ENCODE assay signal across 24 cellular contexts in the genomic region with DNA sequence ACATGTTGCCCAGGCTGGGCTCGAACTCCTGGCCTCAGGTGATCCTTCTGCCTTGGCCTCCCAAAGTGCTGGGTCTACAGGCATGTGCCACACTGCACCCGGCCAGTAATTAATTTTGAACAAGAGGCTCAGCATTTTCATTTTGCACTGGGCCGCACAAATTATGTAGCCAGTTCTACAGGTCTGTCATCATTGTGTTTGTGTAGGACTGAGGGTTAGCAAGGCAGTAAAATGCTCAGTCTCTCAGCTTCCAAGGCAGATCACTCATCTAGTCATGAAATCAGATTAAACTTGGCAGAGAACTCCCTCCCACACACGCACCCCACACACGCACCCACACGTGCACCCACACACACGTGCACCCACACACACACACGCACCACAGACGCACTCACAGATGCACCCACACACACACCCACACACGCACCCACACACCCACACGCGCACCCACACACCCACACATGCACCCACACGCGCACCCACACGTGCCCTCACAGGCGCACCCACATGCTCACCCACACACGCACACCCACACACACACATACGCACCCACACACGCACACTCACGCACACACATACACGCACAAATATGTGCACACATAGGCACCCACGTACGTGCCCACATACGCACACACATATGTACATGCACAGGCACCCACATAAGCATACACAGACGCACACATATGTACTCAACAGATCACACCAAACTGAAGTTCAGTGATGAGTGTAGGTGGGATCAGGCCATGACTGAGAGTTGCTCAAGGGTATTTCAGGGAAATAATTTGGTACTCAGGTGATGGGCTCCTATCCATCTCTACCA. TPM values are rescaled to one million over a fixed set of nuclear protein-coding genes. Genes with fewer than 3 reads are reported as not detected.
DNase-seq lines count a peak whose midpoint lies in the region; FAIRE-seq and TF ChIP-seq lines count a peak whose summit lies in the region.
"Had no signal": no experiment of that assay in that cellular context is flagged by ENCODE, and none has a peak within 500 bp of the region (broad histone marks: within the 10 kb centered on the region; RNA-seq: fewer than 3 reads in every experiment).

No MANE protein-coding gene starts in this region.

- no peaks in the 10 kb centered on the region for H3K9me3 ChIP-seq in SJCRH30 (replicated peaks)
- H3K9me3 ChIP-seq: esophagus squamous epithelium, gastrocnemius medialis had no signal

- H3K36me3 Mint-ChIP-seq in activated T-helper 2 cell treated with anti-CD3 and anti-CD28 coated beads, Interferon-gamma antibody, Interleukin-2, Interleukin-4, amounts not matched to agents 10 μg/mL and 5 μg/mL and 100 μg/mL, durations not matched to agents 14 hours and 24 hours and 36 hours (ENCODE audit: low read depth): no peaks in the 10 kb centered on the region
- peaks cover 8% of the 10 kb centered on the region for H3K36me3 Mint-ChIP-seq in nephron (ENCODE audit: low read depth)
- H3K36me3 Mint-ChIP-seq: type B pancreatic cell had no signal

- H3K4me1 ChIP-seq in SJCRH30: no peaks in the 10 kb centered on the region
- H3K4me1 ChIP-seq: esophagus squamous epithelium, gastrocnemius medialis had no signal

- peak; percentile 2 to 14 for DNase-seq in activated CD4-positive, alpha-beta T cell treated with anti-CD3 and anti-CD28 coated beads, Interleukin-2, amount 50 U/mL, for 4 hours
- no peak for DNase-seq in activated CD4-positive, alpha-beta T cell treated with anti-CD3 and anti-CD28 coated beads, Interleukin-2, amount 50 U/mL, for 48 hours
- DNase-seq in GM12891 (ENCODE audit: insufficient read length, low spot score) (no peak), RPMI8226 (no peak), SJCRH30 (no peak), KG1 (lab: John Stamatoyannopoulos, UW) (no peak)
- no peak for DNase-seq in activated T-helper 2 cell treated with anti-CD3 and anti-CD28 coated beads, Interferon-gamma antibody, Interleukin-2, Interleukin-4, amounts not matched to agents 10 μg/mL and 5 μg/mL and 100 μg/mL, durations not matched to agents 14 hours and 24 hours and 36 hours (ENCODE audit: low spot score)
- DNase-seq: activated CD8-positive, alpha-beta memory T cell treated with anti-CD3 and anti-CD28 coated beads for 24 hours; DMS79 treated with DMSO at 0.1 percent for 48 hours; effector memory CD4-positive, alpha-beta T cell; esophagus squamous epithelium; gastrocnemius medialis; NCI-H1417; NCI-H2107; NCI-H524; small intestine; stimulated activated CD4-positive, alpha-beta T cell treated with anti-CD3 and anti-CD28 coated beads, Interleukin-2, amount 100 ng/mL, for 24 hours had no signal

- H3K27me3 ChIP-seq in SJCRH30: no peaks in the 10 kb centered on the region
- H3K27me3 ChIP-seq: gastrocnemius medialis had no signal

- H3K36me3 ChIP-seq in SJCRH30: no peaks in the 10 kb centered on the region
- H3K36me3 ChIP-seq: esophagus squamous epithelium, gastrocnemius medialis had no signal

- intact Hi-C loops in activated T-helper 2 cell treated with anti-CD3 and anti-CD28 coated beads, Interferon-gamma antibody, Interleukin-2, Interleukin-4, amounts not matched to agents 10 μg/mL and 5 μg/mL and 100 μg/mL, durations not matched to agents 14 hours and 24 hours and 36 hours (cut with micrococcal nuclease): no loop called here

- FAIRE-seq in GM12891 (lab: Jason Lieb, UNC): peak; percentile 13
- FAIRE-seq: A204.1, colon, GM12892, small intestine had no signal

- peaks cover 4% of the 10 kb centered on the region for H3K9me3 Mint-ChIP-seq in activated T-helper 2 cell treated with anti-CD3 and anti-CD28 coated beads, Interferon-gamma antibody, Interleukin-2, Interleukin-4, amounts not matched to agents 10 μg/mL and 5 μg/mL and 100 μg/mL, durations not matched to agents 14 hours and 24 hours and 36 hours
- peaks cover 8% of the 10 kb centered on the region for H3K9me3 Mint-ChIP-seq in nephron
- H3K9me3 Mint-ChIP-seq: T-helper 2 cell treated with Interferon-gamma antibody and Interleukin-4, amounts not matched to agents 5 μg/mL and 100 μg/mL, for 36 hours had no signal

- no peak for TF ChIP-seq POLR2A in GM12891 (IDR thresholded peaks at IDR 0.05; ENCODE audit: low read depth, low read length)

- no peak for TF ChIP-seq CTCF in nephron (IDR thresholded peaks at IDR 0.05; ENCODE audit: unreplicated experiment in 3 of 3)

- H3K4me3 Mint-ChIP-seq in activated T-helper 2 cell treated with anti-CD3 and anti-CD28 coated beads, Interferon-gamma antibody, Interleukin-2, Interleukin-4, amounts not matched to agents 10 μg/mL and 5 μg/mL and 100 μg/mL, durations not matched to agents 14 hours and 24 hours and 36 hours (ENCODE audit: low read depth): no peak overlapping the region
- no peak overlapping the region for H3K4me3 Mint-ChIP-seq in nephron
- H3K4me3 Mint-ChIP-seq: T-helper 2 cell treated with Interferon-gamma antibody and Interleukin-4, amounts not matched to agents 5 μg/mL and 100 μg/mL, for 36 hours; type B pancreatic cell; WTC11 had no signal

- peak overlapping the region; percentile 10 for H3K27ac Mint-ChIP-seq in activated T-helper 2 cell treated with anti-CD3 and anti-CD28 coated beads, Interferon-gamma antibody, Interleukin-2, Interleukin-4, amounts not matched to agents 10 μg/mL and 5 μg/mL and 100 μg/mL, durations not matched to agents 14 hours and 24 hours and 36 hours
- H3K27ac Mint-ChIP-seq in nephron: peak overlapping the region; percentile 92 to 96 (median 92)
- H3K27ac Mint-ChIP-seq: T-helper 2 cell treated with Interferon-gamma antibody and Interleukin-4, amounts not matched to agents 5 μg/mL and 100 μg/mL, for 36 hours; WTC11 had no signal

- H3K27me3 Mint-ChIP-seq in activated T-helper 2 cell treated with anti-CD3 and anti-CD28 coated beads, Interferon-gamma antibody, Interleukin-2, Interleukin-4, amounts not matched to agents 10 μg/mL and 5 μg/mL and 100 μg/mL, durations not matched to agents 14 hours and 24 hours and 36 hours (ENCODE audit: low read depth): no peaks in the 10 kb centered on the region
- peaks cover 7% of the 10 kb centered on the region for H3K27me3 Mint-ChIP-seq in nephron (ENCODE audit: low read depth)
- H3K27me3 Mint-ChIP-seq: type B pancreatic cell had no signal

- H3K4me1 Mint-ChIP-seq in activated T-helper 2 cell treated with anti-CD3 and anti-CD28 coated beads, Interferon-gamma antibody, Interleukin-2, Interleukin-4, amounts not matched to agents 10 μg/mL and 5 μg/mL and 100 μg/mL, durations not matched to agents 14 hours and 24 hours and 36 hours (ENCODE audit: low read depth): no peaks in the 10 kb centered on the region
- H3K4me1 Mint-ChIP-seq in nephron: peaks cover 18% of the 10 kb centered on the region

- H3K4me3 ChIP-seq in SJCRH30: no peak overlapping the region
- H3K4me3 ChIP-seq: esophagus squamous epithelium, gastrocnemius medialis had no signal

- H3K27ac ChIP-seq in SJCRH30: no peak overlapping the region
- H3K27ac ChIP-seq: esophagus squamous epithelium, gastrocnemius medialis had no signal

TF ChIP-seq in GM12891, 5 proteins besides CTCF, POLR2A, EP300 and RAD21:
- TF ChIP-seq SPI1 (IDR thresholded peaks at IDR 0.05; ENCODE audit: low read depth, low read length): no peak
- peak; percentile 47; the same call in 1 of the 2 replicates for TF ChIP-seq POU2F2 (IDR thresholded peaks at IDR 0.05; ENCODE audit: low read depth, low read length)

RNA-seq across cellular contexts. Expression of a gene that starts 27.8 kb away (rescaled TPM):
- polyA plus RNA-seq in GM12891 (2012; ENCODE audit: low read depth, missing spikeins): 0.72 TPM
- 0.37 and 0.39 TPM in 2 replicates for total RNA-seq in activated T-helper 2 cell treated with anti-CD3 and anti-CD28 coated beads, Interferon-gamma antibody, Interleukin-2, Interleukin-4, amounts not matched to agents 10 μg/mL and 5 μg/mL and 100 μg/mL, durations not matched to agents 14 hours and 24 hours and 36 hours
- total RNA-seq in SJCRH30 (2014; rRNA removed; shearing (Covaris generic)): 10.7 and 14.6 TPM in 2 replicates

RNA-seq across cellular contexts. Expression of a gene that starts 53.1 kb away (rescaled TPM):
- 5.9 TPM for polyA plus RNA-seq in GM12891 (2012; ENCODE audit: low read depth, missing spikeins)
- total RNA-seq in activated T-helper 2 cell treated with anti-CD3 and anti-CD28 coated beads, Interferon-gamma antibody, Interleukin-2, Interleukin-4, amounts not matched to agents 10 μg/mL and 5 μg/mL and 100 μg/mL, durations not matched to agents 14 hours and 24 hours and 36 hours: 0.23 TPM in 1 of 2 replicates, not detected in the other
- total RNA-seq in SJCRH30 (2014; rRNA removed; shearing (Covaris generic)): not detected in 2 replicates

Comparison
In these comparisons a context has a peak if more than half of its experiments do, and no peak if none do; other contexts are left out.
1. DNase-seq: peak in activated CD4-positive, alpha-beta T cell treated with anti-CD3 and anti-CD28 coated beads, Interleukin-2, amount 50 U/mL, for 4 hours (2 of 2); none in activated CD4-positive, alpha-beta T cell treated with anti-CD3 and anti-CD28 coated beads, Interleukin-2, amount 50 U/mL, for 48 hours (0 of 2), GM12891 (single experiment), activated T-helper 2 cell treated with anti-CD3 and anti-CD28 coated beads, Interferon-gamma antibody, Interleukin-2, Interleukin-4, amounts not matched to agents 10 μg/mL and 5 μg/mL and 100 μg/mL, durations not matched to agents 14 hours and 24 hours and 36 hours (single experiment), RPMI8226 (single experiment), SJCRH30 (0 of 2) and KG1 (single experiment).